8 cellular contexts compared by ENCODE assay signal in the genomic region with DNA sequence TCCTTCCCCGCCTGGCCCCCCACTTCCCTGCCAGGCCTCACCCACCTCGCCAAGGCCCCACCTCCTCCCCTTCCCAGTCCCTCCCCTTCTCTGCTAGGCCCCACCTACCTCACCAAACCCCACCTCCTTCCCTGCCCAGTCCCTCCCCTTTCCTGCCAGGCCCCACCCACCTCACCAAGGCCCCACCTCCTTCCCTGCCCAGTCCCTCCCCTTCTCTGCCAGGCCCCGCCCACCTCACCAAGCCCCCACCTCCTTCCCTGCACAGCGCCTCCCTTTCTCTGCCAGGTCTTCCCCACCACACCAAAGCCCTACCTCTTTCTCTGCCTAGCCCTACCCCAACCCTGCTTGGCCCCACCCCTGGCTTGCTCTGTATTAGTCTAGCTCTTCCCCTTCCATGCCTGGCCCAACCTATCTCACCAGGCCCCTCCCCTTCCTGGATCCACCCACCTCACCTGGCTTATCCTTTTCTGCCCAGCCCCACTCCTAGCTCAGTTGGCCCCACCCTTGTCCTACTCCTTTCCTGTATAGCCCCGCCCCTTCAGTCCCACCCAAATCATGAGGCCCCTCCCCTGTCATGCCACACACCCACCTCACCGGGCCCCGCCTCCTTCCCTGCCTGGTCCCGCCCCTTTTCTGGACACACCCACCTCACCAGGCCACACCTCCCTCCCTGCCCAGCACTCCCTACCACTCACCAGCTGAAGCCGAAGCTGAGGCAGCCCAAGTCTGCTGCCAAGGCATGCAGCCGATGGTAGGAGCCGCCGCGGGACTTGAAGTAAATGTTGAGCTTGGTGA. TPM values are rescaled to one million over a fixed set of nuclear protein-coding genes. Genes with fewer than 3 reads are reported as not detected.
DNase-seq lines count a peak whose midpoint lies in the region; ATAC-seq and TF ChIP-seq lines count a peak whose summit lies in the region.

No MANE protein-coding gene starts in this region.

- no peaks in the 10 kb centered on the region for H3K27me3 Mint-ChIP-seq in endodermal cell (ENCODE audit: insufficient read depth)

- TF ChIP-seq POLR2A in upper lobe of left lung (IDR thresholded peaks at IDR 0.05) = no peak

- peaks cover 7% of the 10 kb centered on the region for H3K9me3 Mint-ChIP-seq in endodermal cell

- no peak for TF ChIP-seq EP300 in upper lobe of left lung (IDR thresholded peaks at IDR 0.05)

- H3K27ac ChIP-seq in endodermal cell (ENCODE audit: low read depth, low read length) (no peak overlapping the region), upper lobe of left lung (no peak overlapping the region)

- H3K9ac ChIP-seq in endodermal cell (ENCODE audit: extremely low read depth, low read length, poor library complexity, severe bottlenecking) = no peak overlapping the region

- H3K9me3 ChIP-seq in endodermal cell (ENCODE audit: control insufficient read depth, low read length) (peaks cover 8% of the 10 kb centered on the region), upper lobe of left lung (no peaks in the 10 kb centered on the region)

- no peaks in the 10 kb centered on the region for H3K4me1 Mint-ChIP-seq in endodermal cell

- TF ChIP-seq CTCF in endodermal cell (conservative IDR thresholded peaks at IDR 0.05) (no peak), upper lobe of left lung (IDR thresholded peaks at IDR 0.05) (no peak)

- H3K4me3 Mint-ChIP-seq in endodermal cell = no peak overlapping the region

- H3K27me3 ChIP-seq in endodermal cell (ENCODE audit: control insufficient read depth, insufficient read depth, low read length, poor library complexity, severe bottlenecking) (no peaks in the 10 kb centered on the region), upper lobe of left lung (no peaks in the 10 kb centered on the region)

- 77 to 92% methylated on average over 7 to 13 of the region's 13 CpGs for WGBS in endodermal cell (ENCODE audit: insufficient coverage in 1 of 2, insufficient read length in 1 of 2), 2 experiments
- 74% methylated on average over 13 of the region's 13 CpGs for WGBS in upper lobe of left lung, 2 donors

- peak in 2 of 3 donors; percentile 21 to 22 for DNase-seq in stimulated activated CD4-positive, alpha-beta T cell treated with anti-CD3 and anti-CD28 coated beads, Interleukin-12 subunit alpha, Interleukin-12 subunit beta, amount 100 ng/mL, for 48 hours (ENCODE audit: low read depth in 2 of 3, low spot score in 1 of 3)
- no peak for DNase-seq in stimulated activated CD4-positive, alpha-beta T cell treated with anti-CD3 and anti-CD28 coated beads, Interleukin-4, amount 100 ng/mL, for 4 hours
- peak; percentile 73 for DNase-seq in OCI-M1 (lab: John Stamatoyannopoulos, UW)
- peak; percentile 89 for DNase-seq in endodermal cell
- no peak for DNase-seq in upper lobe of left lung
- no peak for DNase-seq in NCI-H2107 treated with DMSO at 0.1 percent for 48 hours (lab: John Stamatoyannopoulos, UW; ENCODE audit: unreplicated experiment)

- ATAC-seq in upper lobe of left lung (ENCODE audit: low FRiP score in 2 of 2) (peak; percentile 30 to 36), HG02973 (IDR thresholded peaks at IDR 0.05; ENCODE audit: unreplicated experiment) (no peak), HG03439 (IDR thresholded peaks at IDR 0.05; ENCODE audit: unreplicated experiment) (no peak)

- peaks cover 41% of the 10 kb centered on the region for H3K36me3 ChIP-seq in endodermal cell (ENCODE audit: control insufficient read depth, insufficient read depth, low read length)
- no peaks in the 10 kb centered on the region for H3K36me3 ChIP-seq in upper lobe of left lung

- H3K27ac Mint-ChIP-seq in endodermal cell = no peak overlapping the region

- H3K4me3 ChIP-seq in endodermal cell (ENCODE audit: low read length) (no peak overlapping the region), upper lobe of left lung (no peak overlapping the region)

- H3K4me1 ChIP-seq in endodermal cell (ENCODE audit: control insufficient read depth, insufficient read depth, low read length) (no peaks in the 10 kb centered on the region), upper lobe of left lung (no peaks in the 10 kb centered on the region)

- peaks cover 65% of the 10 kb centered on the region for H3K36me3 Mint-ChIP-seq in endodermal cell (ENCODE audit: low read depth)

RNA-seq across cellular contexts. Expression of a gene that starts 16.2 kb away (rescaled TPM):
- total RNA-seq in endodermal cell (10 to 100 TPM; 16.6 to 25.5 TPM), upper lobe of left lung (under 1 TPM in 2 of 6 donors, not detected in 4; 0.20 to 0.30 TPM)
- 16.9 TPM for polyA plus RNA-seq in endodermal cell (2013, experiment 1 of 2)
- 19.0 TPM for polyA plus RNA-seq in endodermal cell (2013, experiment 2 of 2)

RNA-seq across cellular contexts. Expression of a gene that starts 39.4 kb away (rescaled TPM):
- 100 to 1,000 TPM; 226 to 241 TPM for total RNA-seq in endodermal cell
- 166 TPM for polyA plus RNA-seq in endodermal cell (2013, experiment 1 of 2)
- polyA plus RNA-seq in endodermal cell (2013, experiment 2 of 2) = 159 TPM
- 100 to 1,000 TPM; 124 to 250 (median 191) TPM for total RNA-seq in upper lobe of left lung

RNA-seq across cellular contexts. Expression of a gene that starts 39.7 kb away (rescaled TPM):
- total RNA-seq in endodermal cell (10 to 100 TPM; 30.4 to 37.9 TPM), upper lobe of left lung (10 to 100 TPM; 22.5 to 46.7 (median 40.1) TPM)
- polyA plus RNA-seq in endodermal cell (2013, experiment 1 of 2) = 23.5 TPM
- polyA plus RNA-seq in endodermal cell (2013, experiment 2 of 2) = 23.6 TPM

RNA-seq across cellular contexts. Expression of a gene that starts 48.0 kb away (rescaled TPM):
- 10 to 100 TPM; 82.1 to 87.3 TPM for total RNA-seq in endodermal cell
- 38.3 TPM for polyA plus RNA-seq in endodermal cell (2013, experiment 1 of 2)
- polyA plus RNA-seq in endodermal cell (2013, experiment 2 of 2) = 37.6 TPM
- 100 to 1,000 TPM in 2 of 6 donors, 10 to 100 TPM in 4; 68.9 to 157 (median 86.3) TPM for total RNA-seq in upper lobe of left lung

Comparison
In these comparisons a context has a peak if more than half of its experiments do, and no peak if none do; other contexts are left out.
1. DNase-seq: peak in stimulated activated CD4-positive, alpha-beta T cell treated with anti-CD3 and anti-CD28 coated beads, Interleukin-12 subunit alpha, Interleukin-12 subunit beta, amount 100 ng/mL, for 48 hours (2 of 3), OCI-M1 (single experiment) and endodermal cell (single experiment); none in stimulated activated CD4-positive, alpha-beta T cell treated with anti-CD3 and anti-CD28 coated beads, Interleukin-4, amount 100 ng/mL, for 4 hours (0 of 2), upper lobe of left lung (0 of 2) and NCI-H2107 treated with DMSO at 0.1 percent for 48 hours (single experiment).
2. ATAC-seq: peak in upper lobe of left lung (2 of 2); none in HG02973 (single experiment) and HG03439 (single experiment).
3. RNA of a gene that starts 16.2 kb away (total RNA-seq): 16.6 to 25.5 TPM in endodermal cell; 0.20 to 0.30 TPM in upper lobe of left lung; every median in the first group is over 10 times any median in the second.